ENCODE assay signal across 8 cellular contexts in genomic region chr4:153083447-153083921, GRCh38.
DNase-seq lines count a peak whose midpoint lies in the region; TF ChIP-seq lines count a peak whose summit lies in the region.

No MANE protein-coding gene starts in this region.

- no peaks in the 10 kb centered on the region for H4K20me1 ChIP-seq in PC-9 (ENCODE audit: insufficient read depth)

- H3K4me3 Mint-ChIP-seq in activated naive CD4-positive, alpha-beta T cell treated with anti-CD3 and anti-CD28 coated beads for 36 hours, result peak overlapping the region; percentile 28

- peak; percentile 70 for TF ChIP-seq CTCF in PC-9 (conservative IDR thresholded peaks at IDR 0.05)

- POLR2A ChIA-PET in PC-9 (lab: Charles Lee; ENCODE audit: unreplicated experiment), result interaction anchor here (0.5 to 0.7 kb wide), 4 partner anchors 61 to 1554 kb away, joined by 3 to 9 read pairs (median 4); no protein-coding TSS in a partner anchor

- no peak overlapping the region for H3K27ac Mint-ChIP-seq in activated naive CD4-positive, alpha-beta T cell treated with anti-CD3 and anti-CD28 coated beads for 36 hours

- H3K79me2 ChIP-seq in PC-9 (ENCODE audit: low read depth), result no peaks in the 10 kb centered on the region

- no peaks in the 10 kb centered on the region for H3F3A ChIP-seq in PC-9 (ENCODE audit: insufficient read depth, low read depth)

- H3K36me3 Mint-ChIP-seq in activated naive CD4-positive, alpha-beta T cell treated with anti-CD3 and anti-CD28 coated beads for 36 hours (ENCODE audit: low read depth), result no peaks in the 10 kb centered on the region

- H3K4me1 ChIP-seq in ES-I3 (ENCODE audit: insufficient read depth, low read length) (peaks cover 29% of the 10 kb centered on the region), PC-9 (replicated peaks; ENCODE audit: insufficient read depth) (peaks cover 18% of the 10 kb centered on the region)

- no peak overlapping the region for H3K4me3 ChIP-seq in PC-9

- peak; percentile 77 for DNase-seq in H4 (ENCODE audit: low spot score)
- DNase-seq in LHCN-M2 (ENCODE audit: low read depth), result peak; percentile 69
- peak; percentile 55 to 66 for DNase-seq in PC-9
- peak; percentile 70 for DNase-seq in activated naive CD4-positive, alpha-beta T cell treated with anti-CD3 and anti-CD28 coated beads for 36 hours
- peak; percentile 77 for DNase-seq in germinal center (ENCODE audit: low spot score)
- DNase-seq in occipital lobe (lab: John Stamatoyannopoulos, UW), result peak; percentile 60
- DNase-seq in KG1 (lab: John Stamatoyannopoulos, UW), result no peak

- peaks cover 2% of the 10 kb centered on the region for H3K27me3 Mint-ChIP-seq in activated naive CD4-positive, alpha-beta T cell treated with anti-CD3 and anti-CD28 coated beads for 36 hours (ENCODE audit: low read depth)

- intact Hi-C loops in PC-9 (cut with micrococcal nuclease; ENCODE audit: unreplicated experiment), result loop anchor here (1.0 kb wide), 5 partner anchors 45 to 491 kb away; no protein-coding TSS in a partner anchor
- intact Hi-C loops in activated naive CD4-positive, alpha-beta T cell treated with anti-CD3 and anti-CD28 coated beads for 36 hours (cut with micrococcal nuclease), result loop anchor here (1.0 to 10.0 kb wide), 5 partner anchors 45 to 676 kb away; no protein-coding TSS in a partner anchor

- no peaks in the 10 kb centered on the region for H3K36me3 ChIP-seq in ES-I3 (ENCODE audit: insufficient read depth, low read length)
- H3K36me3 ChIP-seq in PC-9 (ENCODE audit: low read depth), result no peaks in the 10 kb centered on the region

- H3K4me1 Mint-ChIP-seq in activated naive CD4-positive, alpha-beta T cell treated with anti-CD3 and anti-CD28 coated beads for 36 hours (ENCODE audit: low read depth), result peaks cover 43% of the 10 kb centered on the region

- no peaks in the 10 kb centered on the region for H3K9me3 Mint-ChIP-seq in activated naive CD4-positive, alpha-beta T cell treated with anti-CD3 and anti-CD28 coated beads for 36 hours

- H3K9ac ChIP-seq in ES-I3 (ENCODE audit: low read depth, low read length), result 0 out of 2 replicates have a peak overlapping the region, but pooled peaks have one; percentile 25

- H3K9me2 ChIP-seq in PC-9 (ENCODE audit: insufficient read depth), result no peaks in the 10 kb centered on the region

- peak overlapping the region; percentile 79 for H2AFZ ChIP-seq in PC-9

- H3K9me3 ChIP-seq in ES-I3 (ENCODE audit: control insufficient read depth, insufficient read depth, low read length), result no peaks in the 10 kb centered on the region
- H3K9me3 ChIP-seq in PC-9 (ENCODE audit: insufficient read depth, low read depth), result no peaks in the 10 kb centered on the region

- CTCF ChIA-PET in PC-9 (lab: Charles Lee), result interaction anchor here (0.6 to 1.3 kb wide), 13 partner anchors 9 to 977 kb away, joined by 3 to 8 read pairs (median 4); no protein-coding TSS in a partner anchor
- CTCF ChIA-PET in activated naive CD4-positive, alpha-beta T cell treated with anti-CD3 and anti-CD28 coated beads for 36 hours (lab: Charles Lee), result interaction anchor here (0.6 to 8.8 kb wide), 39 partner anchors 8 to 1178 kb away, joined by 3 to 376 read pairs (median 4); no protein-coding TSS in a partner anchor

- peak overlapping the region; percentile 63 for H3K4me2 ChIP-seq in PC-9

- BruUV-seq in PC-9 (replicated peaks; lab: Mats Ljungman, UMichigan), result no TSS peak

- H3K27ac ChIP-seq in PC-9, result peak overlapping the region; percentile 49; the same call in 1 of the 2 replicates

- H3K27me3 ChIP-seq in PC-9 (ENCODE audit: insufficient read depth, low read depth), result no peaks in the 10 kb centered on the region
